ENCODE assay signal across 1 cellular context in the genomic region with DNA sequence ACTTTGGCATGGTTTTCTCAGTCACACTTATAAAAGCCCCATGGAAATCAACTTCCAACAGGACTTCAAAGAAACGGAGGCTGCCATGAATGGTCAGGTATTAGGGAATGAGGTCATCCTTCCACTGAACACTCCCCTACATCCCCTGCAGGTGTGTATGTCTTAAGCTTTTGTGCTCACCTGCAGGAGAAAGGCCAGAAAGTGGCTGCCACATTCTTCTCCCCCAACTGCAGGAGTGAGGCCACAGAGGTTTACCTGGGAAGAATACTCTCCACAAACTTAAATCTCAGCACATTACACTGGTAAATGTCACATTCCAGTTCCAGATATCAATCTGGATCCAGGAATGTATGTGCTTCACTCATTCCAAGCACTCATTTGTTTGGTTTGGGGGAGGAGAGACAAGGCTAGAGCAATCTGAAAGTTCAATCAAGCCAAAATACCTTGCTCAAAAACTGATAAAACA.
A peak's percentile ranks its signal among the peaks of the same experiment; 100 is the strongest.
TF ChIP-seq lines count a peak whose summit lies in the region.

No MANE protein-coding gene starts in this region.

TF ChIP-seq in H1, 55 proteins besides CTCF, POLR2A, EP300 and RAD21:
- TF ChIP-seq ASH2L (IDR thresholded peaks at IDR 0.05; ENCODE audit: low read length) (no peak), PHF8 (conservative IDR thresholded peaks at IDR 0.05; ENCODE audit: low read depth, low read length) (no peak), GTF2F1 (IDR thresholded peaks at IDR 0.05; ENCODE audit: borderline replicate concordance, low read depth, low read length) (no peak), GABPA (IDR thresholded peaks at IDR 0.05; ENCODE audit: borderline replicate concordance, insufficient read depth, low read length) (no peak), BRCA1 (IDR thresholded peaks at IDR 0.05; ENCODE audit: low read depth, low read length) (no peak), SIN3A (conservative IDR thresholded peaks at IDR 0.05 in 1 of 2, IDR thresholded peaks at IDR 0.05 in 1 of 2; ENCODE audit: low read depth in 1 of 2, low read length in 2 of 2) (no peak), RXRA (IDR thresholded peaks at IDR 0.05; ENCODE audit: insufficient read depth, low read depth, low read length) (no peak), FOSL1 (IDR thresholded peaks at IDR 0.05; ENCODE audit: insufficient read depth, low read depth, low read length) (no peak), BCL11A (IDR thresholded peaks at IDR 0.05; ENCODE audit: low read depth in 2 of 2, low read length in 2 of 2) (no peak), JUND (IDR thresholded peaks at IDR 0.05; ENCODE audit: low read length) (0 out of 2 replicates have a peak, but pooled peaks have one; percentile 29), HDAC2 (IDR thresholded peaks at IDR 0.05; ENCODE audit: borderline replicate concordance in 1 of 2, low read depth in 2 of 2, low read length in 2 of 2) (no peak), TEAD4 (IDR thresholded peaks at IDR 0.05; ENCODE audit: low read depth, low read length) (no peak), TAF1 (IDR thresholded peaks at IDR 0.05; ENCODE audit: low read depth, low read length) (0 out of 2 replicates have a peak, but pooled peaks have one; percentile 27), RNF2 (IDR thresholded peaks at IDR 0.05; ENCODE audit: borderline replicate concordance, low read depth, low read length, missing control alignments, poor library complexity, severe bottlenecking) (no peak)
